In genomic region chr16:23377071-23377931, GRCh38 we compare ENCODE assay signal across 33 cellular contexts.
"Had no signal": no experiment of that assay in that cellular context is flagged by ENCODE, and none has a peak within 500 bp of the region (broad histone marks: within the 10 kb centered on the region; RNA-seq: fewer than 3 reads in every experiment).

No MANE protein-coding gene starts in this region.

- H3K4me1 ChIP-seq: adrenal gland, body of pancreas, breast epithelium, Peyer's patch, SJSA1 had no signal

- H3K27ac Mint-ChIP-seq: activated CD4-positive, alpha-beta T cell treated with anti-CD3 and anti-CD28 coated beads, Interleukin-2, amount 10 ng/mL, durations not matched to agents 24 days and 14 days; activated CD8-positive, alpha-beta T cell treated with anti-CD3 and anti-CD28 coated beads for 36 hours; activated naive CD4-positive, alpha-beta T cell treated with anti-CD3 and anti-CD28 coated beads, Interleukin-2, amount 50 U/mL, for 24 hours; activated T-cell treated with anti-CD3 and anti-CD28 coated beads, Interleukin-2, amount 50 U/mL, for 72 hours; activated T-helper 17 cell treated with anti-CD3 and anti-CD28 coated beads, Interleukin-2, amount 50 U/mL, for 72 hours; T-helper 1 cell treated with Interleukin-12 subunit alpha and Interleukin-12 subunit beta and Interleukin-4 antibody, amounts not matched to agents 30 μg/mL and 1 μg/mL, for 36 hours; T-helper 2 cell treated with Interferon-gamma antibody and Interleukin-4, amounts not matched to agents 5 μg/mL and 100 μg/mL, for 36 hours had no signal

- ATAC-seq: activated CD8-positive, alpha-beta T cell treated with anti-CD3 and anti-CD28 coated beads for 36 hours; activated T-cell treated with anti-CD3 and anti-CD28 coated beads, Interleukin-2, amount 50 U/mL, for 72 hours; activated T-helper 17 cell treated with anti-CD3 and anti-CD28 coated beads, Interleukin-2, amount 50 U/mL, for 72 hours; body of pancreas; PC-3 had no signal

- FAIRE-seq: astrocyte, TTC549 had no signal

- H3K27me3 Mint-ChIP-seq: activated CD4-positive, alpha-beta T cell treated with anti-CD3 and anti-CD28 coated beads, Interleukin-2, amount 10 ng/mL, durations not matched to agents 24 days and 14 days; activated naive CD4-positive, alpha-beta T cell treated with anti-CD3 and anti-CD28 coated beads, Interleukin-2, amount 50 U/mL, for 24 hours had no signal

- H3K9me3 Mint-ChIP-seq: activated CD4-positive, alpha-beta T cell treated with anti-CD3 and anti-CD28 coated beads, Interleukin-2, amount 10 ng/mL, durations not matched to agents 24 days and 14 days; activated CD8-positive, alpha-beta T cell treated with anti-CD3 and anti-CD28 coated beads for 36 hours; activated naive CD4-positive, alpha-beta T cell treated with anti-CD3 and anti-CD28 coated beads, Interleukin-2, amount 50 U/mL, for 24 hours; activated T-cell treated with anti-CD3 and anti-CD28 coated beads, Interleukin-2, amount 50 U/mL, for 72 hours; activated T-helper 17 cell treated with anti-CD3 and anti-CD28 coated beads, Interleukin-2, amount 50 U/mL, for 72 hours; T-helper 1 cell treated with Interleukin-12 subunit alpha and Interleukin-12 subunit beta and Interleukin-4 antibody, amounts not matched to agents 30 μg/mL and 1 μg/mL, for 36 hours; T-helper 2 cell treated with Interferon-gamma antibody and Interleukin-4, amounts not matched to agents 5 μg/mL and 100 μg/mL, for 36 hours had no signal

- H3K27me3 ChIP-seq: adrenal gland, body of pancreas, breast epithelium, MG63, Peyer's patch, SJSA1 had no signal

- H3K9ac ChIP-seq: SK-N-SH had no signal

- H3K4me3 Mint-ChIP-seq: activated CD4-positive, alpha-beta T cell treated with anti-CD3 and anti-CD28 coated beads, Interleukin-2, amount 10 ng/mL, durations not matched to agents 24 days and 14 days; activated CD8-positive, alpha-beta T cell treated with anti-CD3 and anti-CD28 coated beads for 36 hours; activated naive CD4-positive, alpha-beta T cell treated with anti-CD3 and anti-CD28 coated beads, Interleukin-2, amount 50 U/mL, for 24 hours; activated T-cell treated with anti-CD3 and anti-CD28 coated beads, Interleukin-2, amount 50 U/mL, for 72 hours; activated T-helper 17 cell treated with anti-CD3 and anti-CD28 coated beads, Interleukin-2, amount 50 U/mL, for 72 hours; T-helper 1 cell treated with Interleukin-12 subunit alpha and Interleukin-12 subunit beta and Interleukin-4 antibody, amounts not matched to agents 30 μg/mL and 1 μg/mL, for 36 hours; T-helper 2 cell treated with Interferon-gamma antibody and Interleukin-4, amounts not matched to agents 5 μg/mL and 100 μg/mL, for 36 hours had no signal

- H3K36me3 Mint-ChIP-seq: activated naive CD4-positive, alpha-beta T cell treated with anti-CD3 and anti-CD28 coated beads, Interleukin-2, amount 50 U/mL, for 24 hours had no signal

- H3K4me3 ChIP-seq: adrenal gland, body of pancreas, breast epithelium, MG63, Peyer's patch, SJSA1 had no signal

- DNase-seq: activated CD4-positive, alpha-beta T cell treated with anti-CD3 and anti-CD28 coated beads, Interleukin-2, amount 10 ng/mL, durations not matched to agents 24 days and 14 days; activated CD4-positive, alpha-beta T cell treated with anti-CD3 and anti-CD28 coated beads, Interleukin-2, amount 50 U/mL, for 4 hours; activated CD8-positive, alpha-beta T cell treated with anti-CD3 and anti-CD28 coated beads for 36 hours; activated effector memory CD4-positive, alpha-beta T cell treated with anti-CD3 and anti-CD28 coated beads, Interleukin-2, amount 50 U/mL, for 16 hours; activated naive CD4-positive, alpha-beta T cell; activated T-cell treated with anti-CD3 and anti-CD28 coated beads, Interleukin-2, amount 50 U/mL, for 1 hour; activated T-cell treated with anti-CD3 and anti-CD28 coated beads, Interleukin-2, amount 50 U/mL, for 72 hours; adrenal gland; body of pancreas; MG63; NCI-H1048; NCI-H1105 treated with DMSO at 0.1 percent for 48 hours; NCI-H1436; NCI-H1694; NCI-H1930; NCI-H2081 treated with DMSO at 0.1 percent for 48 hours; NCI-H226; NCI-H446 treated with DMSO at 0.1 percent for 48 hours; NCI-H524; NK-92 treated with Interleukin-12 subunit alpha and Interleukin-12 subunit beta, amount 100 ng/mL, for 24 hours; PC-3; Peyer's patch; RPMI8226; SHP77 treated with DMSO at 0.1 percent for 48 hours; SK-N-SH had no signal

- H3K4me1 Mint-ChIP-seq: activated CD4-positive, alpha-beta T cell treated with anti-CD3 and anti-CD28 coated beads, Interleukin-2, amount 10 ng/mL, durations not matched to agents 24 days and 14 days; activated naive CD4-positive, alpha-beta T cell treated with anti-CD3 and anti-CD28 coated beads, Interleukin-2, amount 50 U/mL, for 24 hours; activated T-helper 17 cell treated with anti-CD3 and anti-CD28 coated beads, Interleukin-2, amount 50 U/mL, for 72 hours had no signal

- H3K9me3 ChIP-seq: adrenal gland, body of pancreas, breast epithelium, MG63, Peyer's patch, SJSA1, SK-N-SH had no signal

- H3K4me2 ChIP-seq: SK-N-SH had no signal

- H3K27ac ChIP-seq: adrenal gland, body of pancreas, breast epithelium, Peyer's patch, SJSA1 had no signal

- H3K36me3 ChIP-seq: adrenal gland, breast epithelium, MG63, Peyer's patch, SJSA1 had no signal
